20 cellular contexts compared by ENCODE assay signal in genomic region chr6:85470023-85470410, GRCh38. TPM values are rescaled to one million over a fixed set of nuclear protein-coding genes. Genes with fewer than 3 reads are reported as not detected.
A peak's percentile ranks its signal among the peaks of the same experiment; 100 is the strongest.
DNase-seq lines count a peak whose midpoint lies in the region; ATAC-seq and TF ChIP-seq lines count a peak whose summit lies in the region.
"Had no signal": no experiment of that assay in that cellular context is flagged by ENCODE, and none has a peak within 500 bp of the region (broad histone marks: within the 10 kb centered on the region; RNA-seq: fewer than 3 reads in every experiment).

No MANE protein-coding gene starts in this region.

- H2AFZ ChIP-seq in SK-N-SH (ENCODE audit: low read depth) (no peak overlapping the region), PC-9 (no peak overlapping the region)

- H3K27ac ChIP-seq in SK-N-SH (ENCODE audit: low read depth in 2 of 2, low read length in 1 of 2): peak overlapping the region; percentile 3 to 57; a peak in 3 of 4 replicates
- peak overlapping the region; percentile 46; the same call in 1 of the 2 replicates for H3K27ac ChIP-seq in PC-9
- H3K27ac ChIP-seq: A549 had no signal

- H3K4me3 ChIP-seq in SK-N-SH (ENCODE audit: low read depth in 2 of 2, low read length in 1 of 2) (no peak overlapping the region), PC-9 (no peak overlapping the region)
- H3K4me3 ChIP-seq: A549, MG63 had no signal

- H3K9me2 ChIP-seq in SK-N-SH (no peaks in the 10 kb centered on the region), PC-9 (ENCODE audit: insufficient read depth) (no peaks in the 10 kb centered on the region)

- peaks cover 1% of the 10 kb centered on the region for H3K36me3 Mint-ChIP-seq in chondrocyte (ENCODE audit: low read depth)
- H3K36me3 Mint-ChIP-seq: brain, WTC11 had no signal

- peaks cover 57% of the 10 kb centered on the region for H3K4me1 Mint-ChIP-seq in chondrocyte (ENCODE audit: low read depth)
- H3K4me1 Mint-ChIP-seq: WTC11 had no signal

- H3K4me1 ChIP-seq in SK-N-SH (ENCODE audit: control insufficient read depth in 1 of 2, insufficient read depth in 2 of 2, low read depth in 1 of 2, low read length in 1 of 2) (peaks cover 3 to 60% of the 10 kb centered on the region in 2 experiments), PC-9 (replicated peaks; ENCODE audit: insufficient read depth) (peaks cover 90% of the 10 kb centered on the region)

- H3K4me3 Mint-ChIP-seq in chondrocyte (ENCODE audit: unreplicated experiment): no peak overlapping the region
- H3K4me3 Mint-ChIP-seq: activated CD8-positive, alpha-beta T cell treated with anti-CD3 and anti-CD28 coated beads for 36 hours; activated naive CD8-positive, alpha-beta T cell; activated T-cell treated with anti-CD3 and anti-CD28 coated beads, Interleukin-2, amount 50 U/mL, for 4 hours; brain; WTC11 had no signal

- no peaks in the 10 kb centered on the region for H3K9me3 ChIP-seq in SK-N-SH
- H3K9me3 ChIP-seq in PC-9 (ENCODE audit: insufficient read depth, low read depth): no peaks in the 10 kb centered on the region; the same call in 1 of the 2 replicates
- H3K9me3 ChIP-seq: A549, MG63 had no signal

- H3F3A ChIP-seq in SK-N-SH (replicated peaks; ENCODE audit: insufficient read depth) (peaks cover 47% of the 10 kb centered on the region), PC-9 (ENCODE audit: insufficient read depth, low read depth) (peaks cover 35% of the 10 kb centered on the region)

- intact Hi-C loops in PC-9 (cut with micrococcal nuclease; ENCODE audit: unreplicated experiment): no loop called here

- no peak overlapping the region; the same call in 1 of the 2 replicates for H3K9ac ChIP-seq in SK-N-SH

- no peaks in the 10 kb centered on the region for H3K9me3 Mint-ChIP-seq in chondrocyte (ENCODE audit: low read depth)
- H3K9me3 Mint-ChIP-seq: activated CD8-positive, alpha-beta T cell treated with anti-CD3 and anti-CD28 coated beads for 36 hours; activated T-cell treated with anti-CD3 and anti-CD28 coated beads, Interleukin-2, amount 50 U/mL, for 4 hours; brain; WTC11 had no signal

- no peaks in the 10 kb centered on the region for H3K27me3 Mint-ChIP-seq in chondrocyte (ENCODE audit: low read depth)
- H3K27me3 Mint-ChIP-seq: activated CD8-positive, alpha-beta T cell treated with anti-CD3 and anti-CD28 coated beads for 36 hours; activated naive CD8-positive, alpha-beta T cell had no signal

- H3K27ac Mint-ChIP-seq in chondrocyte (ENCODE audit: unreplicated experiment): peak overlapping the region; percentile 14
- H3K27ac Mint-ChIP-seq: activated CD8-positive, alpha-beta T cell treated with anti-CD3 and anti-CD28 coated beads for 36 hours; activated naive CD8-positive, alpha-beta T cell; brain; WTC11 had no signal

- H3K36me3 ChIP-seq in SK-N-SH (replicated peaks in 1 of 2; ENCODE audit: control insufficient read depth in 1 of 2, insufficient read depth in 2 of 2, low read length in 1 of 2): peaks cover 63 to 84% of the 10 kb centered on the region in 2 experiments
- peaks cover 46% of the 10 kb centered on the region for H3K36me3 ChIP-seq in PC-9 (ENCODE audit: low read depth)

- TF ChIP-seq EP300 in SK-N-SH (IDR thresholded peaks at IDR 0.05; ENCODE audit: borderline replicate concordance in 1 of 2, low read depth in 1 of 2, low read length in 1 of 2): no peak

- peaks cover 92% of the 10 kb centered on the region for H3K79me2 ChIP-seq in SK-N-SH (ENCODE audit: insufficient read depth)
- peaks cover 43% of the 10 kb centered on the region for H3K79me2 ChIP-seq in PC-9 (ENCODE audit: low read depth)

- H3K27me3 ChIP-seq in SK-N-SH (ENCODE audit: insufficient read depth): no peaks in the 10 kb centered on the region
- H3K27me3 ChIP-seq in PC-9 (ENCODE audit: insufficient read depth, low read depth): no peaks in the 10 kb centered on the region
- H3K27me3 ChIP-seq: MG63 had no signal

- TF ChIP-seq CTCF in SK-N-SH (IDR thresholded peaks at IDR 0.05) (no peak), PC-9 (conservative IDR thresholded peaks at IDR 0.05) (no peak), chondrocyte (IDR thresholded peaks at IDR 0.05) (no peak)

- TF ChIP-seq RAD21 in SK-N-SH (IDR thresholded peaks at IDR 0.05; ENCODE audit: low read length): no peak

- no TSS peak for BruUV-seq in PC-9 (replicated peaks; lab: Mats Ljungman, UMichigan)

- no peak for ATAC-seq in SK-N-SH treated with all-trans-retinoic acid at 6 μM for 48 hours
- ATAC-seq: A549; activated CD8-positive, alpha-beta T cell treated with anti-CD3 and anti-CD28 coated beads for 36 hours; activated T-cell treated with anti-CD3 and anti-CD28 coated beads, Interleukin-2, amount 50 U/mL, for 4 hours; WTC11 had no signal

- POLR2A ChIA-PET in SK-N-SH (lab: Yijun Ruan, JAX): no interaction called here
- POLR2A ChIA-PET in PC-9 (lab: Charles Lee; ENCODE audit: unreplicated experiment): no interaction called here

- H4K20me1 ChIP-seq in SK-N-SH (ENCODE audit: insufficient read depth): no peaks in the 10 kb centered on the region
- H4K20me1 ChIP-seq in PC-9 (ENCODE audit: insufficient read depth): no peaks in the 10 kb centered on the region

- WGBS in SK-N-SH (ENCODE audit: low lambda C conversion rate): 73% methylated on average over 1 of the region's 2 CpGs

- DNase-seq in SK-N-SH (no peak), PC-9 (no peak), chondrocyte (ENCODE audit: low spot score) (no peak), RPMI8226 (no peak), DMS153 treated with DMSO at 0.1 percent for 48 hours (lab: John Stamatoyannopoulos, UW; ENCODE audit: unreplicated experiment) (no peak)
- DNase-seq in stimulated activated naive CD4-positive, alpha-beta T cell (lab: John Stamatoyannopoulos, UW): no peak
- no peak for DNase-seq in activated effector memory CD4-positive, alpha-beta T cell treated with Interleukin-2 at 50 U/mL for 16 hours
- DNase-seq: activated CD8-positive, alpha-beta T cell treated with anti-CD3 and anti-CD28 coated beads for 36 hours; activated T-cell treated with anti-CD3 and anti-CD28 coated beads, Interleukin-2, amount 50 U/mL, for 4 hours; cortex of kidney; DMS153; MG63; NCI-H2029; NCI-H446 treated with DMSO at 0.1 percent for 48 hours; stimulated activated CD4-positive, alpha-beta T cell treated with anti-CD3 and anti-CD28 coated beads, Interleukin-12 subunit alpha, Interleukin-12 subunit beta, amount 100 ng/mL, for 4 hours had no signal

- H3K4me2 ChIP-seq in SK-N-SH (no peak overlapping the region; the same call in 1 of the 2 replicates), PC-9 (no peak overlapping the region)
- H3K4me2 ChIP-seq: A549 had no signal

- CTCF ChIA-PET in SK-N-SH (lab: Yijun Ruan, JAX) (interaction anchor here (1.3 to 3.5 kb wide), 4 partner anchors 14 to 115 kb away, joined by 4 to 28 read pairs (median 7); partner anchors contain the start of gene NT5E), PC-9 (lab: Charles Lee) (no interaction called here)

TF ChIP-seq in SK-N-SH, 30 proteins besides CTCF, POLR2A, EP300 and RAD21 (continues in another document):
- TF ChIP-seq YY1 (IDR thresholded peaks at IDR 0.05; ENCODE audit: low read depth) (no peak), FOXJ3 (CRISPR knock-in tag; IDR thresholded peaks at IDR 0.05) (no peak)

TF ChIP-seq in SK-N-SH treated with all-trans-retinoic acid at 6 μM for 48 hours, 23 proteins besides CTCF, POLR2A, EP300 and RAD21 (continues in another document):
- TF ChIP-seq TOX (CRISPR knock-in tag; IDR thresholded peaks at IDR 0.05; ENCODE audit: borderline replicate concordance): no peak
- no peak for TF ChIP-seq ESRRG (CRISPR knock-in tag; IDR thresholded peaks at IDR 0.05)
- TF ChIP-seq ARNTL (CRISPR knock-in tag; IDR thresholded peaks at IDR 0.05; ENCODE audit: borderline replicate concordance, low read depth): no peak
- TF ChIP-seq ZNF565 (CRISPR knock-in tag; conservative IDR thresholded peaks at IDR 0.05; ENCODE audit: low read depth): no peak
- no peak for TF ChIP-seq OSR1 (CRISPR knock-in tag; IDR thresholded peaks at IDR 0.05)
- TF ChIP-seq TSHZ2 (CRISPR knock-in tag; IDR thresholded peaks at IDR 0.05): no peak
- TF ChIP-seq POU6F1 (CRISPR knock-in tag; IDR thresholded peaks at IDR 0.05; ENCODE audit: borderline replicate concordance, low read depth): no peak
- no peak for TF ChIP-seq GLIS3 (CRISPR knock-in tag; IDR thresholded peaks at IDR 0.05)

RNA-seq across cellular contexts. Expression of gene NT5E, which starts 20.1 kb away (rescaled TPM):
- 443 and 528 TPM in 2 replicates for polyA plus RNA-seq in SK-N-SH (2012; rRNA removed)
- polyA plus RNA-seq in SK-N-SH (2012; cell fraction: cytosol; rRNA removed): 569 and 615 TPM in 2 replicates
- 256 and 330 TPM in 2 replicates for polyA plus RNA-seq in SK-N-SH (2012; cell fraction: nucleus; rRNA removed)
- total RNA-seq in PC-9 (2021) (84.6 and 90.4 TPM in 2 replicates), chondrocyte (43.1 to 49.0 TPM (median 48.7 TPM) in 3 replicates)
